ENCODE assay signal across 19 cellular contexts in the genomic region with DNA sequence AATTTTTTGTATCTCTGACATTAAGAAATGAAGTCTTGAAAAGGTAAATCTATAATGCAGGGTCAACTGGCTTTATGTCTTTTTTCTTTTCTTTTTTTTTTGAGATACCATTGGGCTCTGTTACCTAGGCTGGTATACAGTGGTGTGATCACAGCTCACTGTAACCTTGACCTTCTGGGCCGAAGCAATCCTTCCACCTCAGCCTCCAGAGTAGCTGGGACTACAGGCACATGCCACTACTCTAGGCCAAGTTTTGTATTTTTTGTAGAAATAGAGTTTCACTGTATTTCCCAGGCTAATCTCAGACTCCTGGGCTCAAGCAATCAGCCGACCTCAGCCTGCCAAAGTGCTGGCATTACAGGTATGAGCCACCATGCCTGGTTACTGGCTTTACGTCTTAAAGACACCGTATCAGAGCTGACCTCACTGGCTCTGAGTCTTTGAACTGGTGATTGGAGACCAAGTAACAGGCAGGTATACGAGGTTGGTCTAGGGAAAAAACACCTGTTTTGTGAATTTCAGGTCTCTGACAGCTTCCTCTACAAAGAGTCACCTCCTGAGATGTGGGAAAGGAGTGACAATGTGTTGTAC.
A peak's percentile ranks its signal among the peaks of the same experiment; 100 is the strongest.
DNase-seq lines count a peak whose midpoint lies in the region; ATAC-seq and TF ChIP-seq lines count a peak whose summit lies in the region.
"Had no signal": no experiment of that assay in that cellular context is flagged by ENCODE, and none has a peak within 500 bp of the region (broad histone marks: within the 10 kb centered on the region; RNA-seq: fewer than 3 reads in every experiment).

No MANE protein-coding gene starts in this region.

- WGBS in body of pancreas, 2 donors, result 41 to 43% methylated on average over 5 of the region's 5 CpGs
- 70 to 73% methylated on average over 2 to 5 of the region's 5 CpGs for WGBS in transverse colon (ENCODE audit: low coverage in 1 of 2), 2 donors

- no peak for TF ChIP-seq EP300 in transverse colon (IDR thresholded peaks at IDR 0.05; ENCODE audit: low read depth)

- H3K27me3 ChIP-seq in body of pancreas (no peaks in the 10 kb centered on the region), transverse colon (no peaks in the 10 kb centered on the region)
- H3K27me3 ChIP-seq in effector memory CD4-positive, alpha-beta T cell (replicated peaks; ENCODE audit: control insufficient read depth, insufficient read depth, low read length, poor library complexity, severe bottlenecking), result no peaks in the 10 kb centered on the region

- no peaks in the 10 kb centered on the region for H3K9me3 ChIP-seq in body of pancreas
- peaks cover under 1% of the 10 kb centered on the region for H3K9me3 ChIP-seq in mucosa of descending colon
- H3K9me3 ChIP-seq in transverse colon, result peaks cover 0 to 1% of the 10 kb centered on the region in 2 donors
- H3K9me3 ChIP-seq in effector memory CD4-positive, alpha-beta T cell (ENCODE audit: control insufficient read depth, low read length), result no peaks in the 10 kb centered on the region
- H3K9me3 ChIP-seq: HAP-1 had no signal

- intact Hi-C loops in body of pancreas (cut with DNase I) (no loop called here), mucosa of descending colon (cut with DNase I, micrococcal nuclease) (no loop called here), transverse colon (cut with DNase I; ENCODE audit: low total_unique reads) (no loop called here)

- H3K4me1 ChIP-seq in body of pancreas, result peaks cover 18% of the 10 kb centered on the region
- H3K4me1 ChIP-seq in mucosa of descending colon (ENCODE audit: low read depth), result peaks cover 8% of the 10 kb centered on the region
- peaks cover 0 to 26% (median 7%) of the 10 kb centered on the region in 4 donors for H3K4me1 ChIP-seq in transverse colon
- H3K4me1 ChIP-seq in effector memory CD4-positive, alpha-beta T cell (ENCODE audit: control insufficient read depth, insufficient read depth, low read length, poor library complexity, severe bottlenecking), result no peaks in the 10 kb centered on the region
- H3K4me1 ChIP-seq: BE2C, HAP-1 had no signal

- peak in 3 of 4 donors; percentile 15 to 20 (median 18) for DNase-seq in body of pancreas
- DNase-seq in left lobe of liver (ENCODE audit: low spot score), result no peak
- no peak for DNase-seq in mucosa of descending colon
- DNase-seq in transverse colon, result no peak
- no peak for DNase-seq in germinal center (ENCODE audit: low spot score)
- DNase-seq in effector memory CD4-positive, alpha-beta T cell, result no peak
- DNase-seq: BE2C; C1 segment of cervical spinal cord; CD4-positive, CD25-positive, alpha-beta regulatory T cell; CD8-positive, alpha-beta memory T cell; COR-L47; DMS 273 treated with DMSO at 0.1 percent for 48 hours; DMS53; DND-41; EL; GM23248 had no signal

- TF ChIP-seq POLR2A in body of pancreas (IDR thresholded peaks at IDR 0.05) (no peak), transverse colon (IDR thresholded peaks at IDR 0.05) (no peak)

- H3K36me3 ChIP-seq in body of pancreas (replicated peaks in 1 of 2; ENCODE audit: insufficient read depth in 1 of 2, low read depth in 2 of 2), result no peaks in the 10 kb centered on the region
- H3K36me3 ChIP-seq in mucosa of descending colon (ENCODE audit: low read depth), result no peaks in the 10 kb centered on the region
- H3K36me3 ChIP-seq in transverse colon, result no peaks in the 10 kb centered on the region
- no peaks in the 10 kb centered on the region for H3K36me3 ChIP-seq in effector memory CD4-positive, alpha-beta T cell (ENCODE audit: control insufficient read depth, insufficient read depth, low read length)
- H3K36me3 ChIP-seq: BE2C, HAP-1 had no signal

- ATAC-seq in body of pancreas (peak; percentile 35), left lobe of liver (peak; percentile 65), mucosa of descending colon (peak; percentile 37), GM18519 (IDR thresholded peaks at IDR 0.05; ENCODE audit: low FRiP score, unreplicated experiment) (no peak)
- ATAC-seq: GM12878 had no signal

- H3K27ac ChIP-seq in body of pancreas, result peak overlapping the region in 3 of 4 donors; percentile 6 to 54 (median 32)
- peak overlapping the region; percentile 26 to 68 (median 58) for H3K27ac ChIP-seq in transverse colon
- no peak overlapping the region for H3K27ac ChIP-seq in effector memory CD4-positive, alpha-beta T cell (ENCODE audit: insufficient read depth, low read length, poor library complexity, severe bottlenecking)
- H3K27ac ChIP-seq: GM23248 had no signal

- in situ Hi-C loops in transverse colon (cut with MboI; ENCODE audit: low pct_ligation_motif_present in 1 of 4, low pct_unique_long_range_greater_than_20kb in 1 of 4, low sequenced_read_pairs in 3 of 4), result no loop called here

- no peak overlapping the region for H3K4me3 ChIP-seq in body of pancreas
- no peak overlapping the region for H3K4me3 ChIP-seq in mucosa of descending colon
- no peak overlapping the region for H3K4me3 ChIP-seq in transverse colon
- no peak overlapping the region for H3K4me3 ChIP-seq in effector memory CD4-positive, alpha-beta T cell (ENCODE audit: insufficient read depth, low read depth, low read length, poor library complexity, severe bottlenecking)
- H3K4me3 ChIP-seq: GM12878, GM23248, HAP-1 had no signal

- TF ChIP-seq CTCF in body of pancreas (IDR thresholded peaks at IDR 0.05), result no peak
- no peak for TF ChIP-seq CTCF in mucosa of descending colon (IDR thresholded peaks at IDR 0.05)
- TF ChIP-seq CTCF in transverse colon (IDR thresholded peaks at IDR 0.05), result no peak

Comparison
In these comparisons a context has a peak if more than half of its experiments do, and no peak if none do; other contexts are left out.
1. DNase-seq: peak in body of pancreas (3 of 4); none in left lobe of liver (single experiment), mucosa of descending colon (0 of 3), transverse colon (single experiment), germinal center (single experiment) and effector memory CD4-positive, alpha-beta T cell (0 of 3).